ENCODE assay signal across 4 cellular contexts in genomic region chr1:148756246-148756645, GRCh38. TPM values are rescaled to one million over a fixed set of nuclear protein-coding genes. Genes with fewer than 3 reads are reported as not detected.
"Had no signal": no experiment of that assay in that cellular context is flagged by ENCODE, and none has a peak within 500 bp of the region (broad histone marks: within the 10 kb centered on the region; RNA-seq: fewer than 3 reads in every experiment).

No MANE protein-coding gene starts in this region.

RNA-seq across cellular contexts. Expression of gene NUDT4B, which starts 7.7 kb away (rescaled TPM):
- total RNA-seq: activated CD8-positive, alpha-beta T cell treated with anti-CD3 and anti-CD28 coated beads, Interleukin-2, amount 10 ng/mL, durations not matched to agents 7 days and 5 days; activated naive CD4-positive, alpha-beta T cell treated with anti-CD3 and anti-CD28 coated beads for 36 hours; chondrocyte had no signal
- polyA plus RNA-seq: cardiac muscle cell had no signal
